Comparison of ENCODE assay signal across 8 cellular contexts in genomic region chr22:41381329-41382097, GRCh38. TPM values are rescaled to one million over a fixed set of nuclear protein-coding genes. Genes with fewer than 3 reads are reported as not detected.
DNase-seq lines count a peak whose midpoint lies in the region; ATAC-seq and TF ChIP-seq lines count a peak whose summit lies in the region.

TSS of gene TEF (plus strand) at chr22:41381942. CDS start at chr22:41382045, 103 bp downstream.

- H3K36me3 Mint-ChIP-seq in dendritic cell treated with granulocyte-macrophage colony-stimulating factor and Interleukin-4, amounts not matched to agents 40 ng/mL and 50 ng/mL, for 4 days (ENCODE audit: low read depth), result peaks cover 6% of the 10 kb centered on the region

- H3K27me3 Mint-ChIP-seq in dendritic cell treated with granulocyte-macrophage colony-stimulating factor and Interleukin-4, amounts not matched to agents 40 ng/mL and 50 ng/mL, for 4 days, result peaks cover 7% of the 10 kb centered on the region

- peaks cover 37% of the 10 kb centered on the region for H3K4me1 Mint-ChIP-seq in dendritic cell treated with granulocyte-macrophage colony-stimulating factor and Interleukin-4, amounts not matched to agents 40 ng/mL and 50 ng/mL, for 4 days (ENCODE audit: low read depth)

- no peaks in the 10 kb centered on the region for H3K9me3 Mint-ChIP-seq in dendritic cell treated with granulocyte-macrophage colony-stimulating factor and Interleukin-4, amounts not matched to agents 40 ng/mL and 50 ng/mL, for 4 days

- DNase-seq in NCI-H748 treated with DMSO at 0.1 percent for 48 hours (lab: John Stamatoyannopoulos, UW) (peak; percentile 98), left lobe of liver (ENCODE audit: low spot score) (peak; percentile 99)
- peak; percentile 97 to 98 for DNase-seq in activated CD4-positive, alpha-beta T cell treated with anti-CD3 and anti-CD28 coated beads, Interleukin-2, amount 50 U/mL, for 4 hours
- peak; percentile 97 to 98 for DNase-seq in stimulated activated CD4-positive, alpha-beta T cell treated with anti-CD3 and anti-CD28 coated beads, Interleukin-2, amount 100 ng/mL, for 24 hours

- peak within 1 kb of the TSS; percentile 91 for H3K27ac ChIP-seq in C4-2B

- H3K27ac Mint-ChIP-seq in dendritic cell treated with granulocyte-macrophage colony-stimulating factor and Interleukin-4, amounts not matched to agents 40 ng/mL and 50 ng/mL, for 4 days, result peak within 1 kb of the TSS; percentile 98

- H3K4me3 Mint-ChIP-seq in dendritic cell treated with granulocyte-macrophage colony-stimulating factor and Interleukin-4, amounts not matched to agents 40 ng/mL and 50 ng/mL, for 4 days, result peak within 1 kb of the TSS; percentile 91

- ATAC-seq in GM19397 (IDR thresholded peaks at IDR 0.05; ENCODE audit: unreplicated experiment) (peak; percentile 84), HG03565 (IDR thresholded peaks at IDR 0.05; ENCODE audit: unreplicated experiment) (peak; percentile 77), left lobe of liver (peak; percentile 73)

- TF ChIP-seq CTCF in C4-2B (conservative IDR thresholded peaks at IDR 0.05), result no peak

- intact Hi-C loops in dendritic cell treated with granulocyte-macrophage colony-stimulating factor and Interleukin-4, amounts not matched to agents 40 ng/mL and 50 ng/mL, for 4 days (cut with micrococcal nuclease), result loop anchor here (5.0 kb wide), 1 partner anchor 94 kb away; the partner anchor contains the start of gene RANGAP1

RNA-seq across cellular contexts. Expression of gene TEF, which starts in this region (rescaled TPM):
- 26.3 TPM for total RNA-seq in left lobe of liver

Comparison
In these comparisons a context has a peak if more than half of its experiments do, and no peak if none do; other contexts are left out.
1. Peak in every context shown above with its lines: DNase-seq, ATAC-seq and H3K27ac ChIP-seq.